10 cellular contexts compared by ENCODE assay signal in genomic region chr20:33914871-33915270, GRCh38.
DNase-seq lines count a peak whose midpoint lies in the region; ATAC-seq, FAIRE-seq and TF ChIP-seq lines count a peak whose summit lies in the region.
"Had no signal": no experiment of that assay in that cellular context is flagged by ENCODE, and none has a peak within 500 bp of the region (broad histone marks: within the 10 kb centered on the region; RNA-seq: fewer than 3 reads in every experiment).

No MANE protein-coding gene starts in this region.

- H2AFZ ChIP-seq in SK-N-SH (ENCODE audit: low read depth), result no peak overlapping the region
- H2AFZ ChIP-seq in GM12878 (ENCODE audit: control insufficient read depth, low read depth, low read length), result no peak overlapping the region

- H3K4me2 ChIP-seq in SK-N-SH (no peak overlapping the region), GM12878 (ENCODE audit: control insufficient read depth, insufficient read depth) (no peak overlapping the region)

- no peaks in the 10 kb centered on the region for H3K9me3 ChIP-seq in SK-N-SH
- no peaks in the 10 kb centered on the region for H3K9me3 ChIP-seq in GM12878 (replicated peaks; ENCODE audit: control insufficient read depth, insufficient read depth, low read length)

- SMC1A ChIA-PET in GM12878 (lab: Charles Lee; ENCODE audit: uncharacterized antibody, unreplicated experiment), result interaction anchor here (0.9 to 1.7 kb wide), 12 partner anchors 9 to 214 kb away, joined by 3 to 6 read pairs (median 4); no protein-coding TSS in a partner anchor

- TF ChIP-seq POLR2A in GM12878 (IDR thresholded peaks at IDR 0.05; ENCODE audit: low read depth, low read length), result no peak

- H3F3A ChIP-seq in SK-N-SH (replicated peaks; ENCODE audit: insufficient read depth), result no peaks in the 10 kb centered on the region

- ATAC-seq in GM12878 (peak; percentile 42; the same call in 2 of the 3 replicates), GM18511 (IDR thresholded peaks at IDR 0.05; ENCODE audit: unreplicated experiment) (no peak)

- H3K27ac ChIP-seq in SK-N-SH (ENCODE audit: low read depth in 2 of 2, low read length in 1 of 2) (no peak overlapping the region), GM12878 (ENCODE audit: control insufficient read depth, insufficient read depth) (no peak overlapping the region), dorsolateral prefrontal cortex (no peak overlapping the region)
- H3K27ac ChIP-seq: 22Rv1, SK-N-MC had no signal

- H3K9me2 ChIP-seq in SK-N-SH, result no peaks in the 10 kb centered on the region

- no peak overlapping the region for H3K9ac ChIP-seq in SK-N-SH
- no peak overlapping the region for H3K9ac ChIP-seq in GM12878 (ENCODE audit: control insufficient read depth, insufficient read depth, low read length)

- DNase-seq in DMS79 treated with DMSO at 0.1 percent for 48 hours (lab: John Stamatoyannopoulos, UW) (peak; percentile 5), DMS79 (lab: John Stamatoyannopoulos, UW) (no peak), SK-N-SH (no peak), GM12878 (ENCODE audit: low read depth, low spot score) (no peak), dorsolateral prefrontal cortex (no peak), GM19239 (ENCODE audit: insufficient read length, low spot score) (no peak)
- DNase-seq in stimulated activated CD4-positive, alpha-beta T cell treated with anti-CD3 and anti-CD28 coated beads, TNF-alpha, amount 100 ng/mL, for 1 hour (ENCODE audit: low read depth in 3 of 3, low spot score in 1 of 3), result peak in 2 of 3 donors; percentile 6 to 8

- H3K27me3 ChIP-seq in SK-N-SH (ENCODE audit: insufficient read depth) (no peaks in the 10 kb centered on the region; the same call in 1 of the 2 replicates), GM12878 (replicated peaks in 1 of 2; ENCODE audit: control insufficient read depth in 2 of 2, insufficient read depth in 2 of 2, low read length in 1 of 2) (no peaks in the 10 kb centered on the region), dorsolateral prefrontal cortex (no peaks in the 10 kb centered on the region)

- TF ChIP-seq CTCF in SK-N-SH (IDR thresholded peaks at IDR 0.05), result no peak; the same call in 1 of the 2 replicates
- 0 out of 6 replicates have a peak, but pooled peaks of 1 of the 3 experiments have one; percentile 2 for TF ChIP-seq CTCF in GM12878 (IDR thresholded peaks at IDR 0.05 in 2 of 3, conservative IDR thresholded peaks at IDR 0.05 in 1 of 3; ENCODE audit: control insufficient read depth in 2 of 3, extremely low read depth in 1 of 3, insufficient read depth in 1 of 3, low read depth in 3 of 3, low read length in 3 of 3)
- no peak for TF ChIP-seq CTCF in dorsolateral prefrontal cortex (IDR thresholded peaks at IDR 0.05 in 54 of 56, conservative IDR thresholded peaks at IDR 0.05 in 2 of 56; ENCODE audit: low read depth in 1 of 56, partially characterized antibody in 56 of 56)

- TF ChIP-seq EP300 in SK-N-SH (IDR thresholded peaks at IDR 0.05; ENCODE audit: borderline replicate concordance in 1 of 2, low read depth in 1 of 2, low read length in 1 of 2) (peak in 1 of 2 experiments; percentile 22; a peak in 1 of 4 replicates), GM12878 (IDR thresholded peaks at IDR 0.05; ENCODE audit: borderline replicate concordance in 1 of 2, control insufficient read depth in 1 of 2, low read depth in 2 of 2, low read length in 2 of 2) (no peak)

- in situ Hi-C loops in GM12878 (cut with MboI), result no loop called here

- H3K79me2 ChIP-seq in SK-N-SH (ENCODE audit: insufficient read depth) (no peaks in the 10 kb centered on the region), GM12878 (ENCODE audit: control insufficient read depth, insufficient read depth, low read length) (no peaks in the 10 kb centered on the region)

- no peak for FAIRE-seq in GM12878 (lab: Jason Lieb, UNC)
- FAIRE-seq in GM19239 (lab: Jason Lieb, UNC), result no peak

- H3K36me3 ChIP-seq in SK-N-SH (replicated peaks in 1 of 2; ENCODE audit: control insufficient read depth in 1 of 2, insufficient read depth in 2 of 2, low read length in 1 of 2) (no peaks in the 10 kb centered on the region), GM12878 (ENCODE audit: control insufficient read depth in 2 of 2, insufficient read depth in 2 of 2, low read length in 1 of 2) (no peaks in the 10 kb centered on the region)

- RAD21 ChIA-PET in GM12878 (lab: Charles Lee; ENCODE audit: unreplicated experiment), result interaction anchor here (0.9 to 2.7 kb wide), 7 partner anchors 9 to 215 kb away, joined by 3 to 9 read pairs (median 5); no protein-coding TSS in a partner anchor

- CTCF ChIA-PET in SK-N-SH (lab: Yijun Ruan, JAX) (interaction anchor here (1.0 to 1.5 kb wide), 6 partner anchors 15 to 154 kb away, joined by 3 to 5 read pairs (median 4); no protein-coding TSS in a partner anchor), GM12878 (lab: Yijun Ruan, JAX) (interaction anchor here (0.6 to 6.1 kb wide), 23 partner anchors 8 to 220 kb away, joined by 3 to 43 read pairs (median 4); no protein-coding TSS in a partner anchor)

- intact Hi-C loops in GM12878 (cut with micrococcal nuclease; ENCODE audit: unreplicated experiment), result loop anchor here (5.0 kb wide), 3 partner anchors 53 to 212 kb away; no protein-coding TSS in a partner anchor
- intact Hi-C loops in dorsolateral prefrontal cortex (cut with DNase I), result no loop called here

- WGBS in SK-N-SH (ENCODE audit: low lambda C conversion rate), result 34% methylated on average over 2 of the region's 2 CpGs
- 65% methylated on average over 2 of the region's 2 CpGs for WGBS in GM12878 (ENCODE audit: insufficient coverage, insufficient replicate concordance, low lambda C conversion rate, missing lambda C conversion rate)

- no TSS peak for BruUV-seq in GM12878 (replicated peaks; lab: Mats Ljungman, UMichigan)

- H3K4me3 ChIP-seq in SK-N-SH (ENCODE audit: low read depth in 2 of 2, low read length in 1 of 2) (no peak overlapping the region), GM12878 (no peak overlapping the region), dorsolateral prefrontal cortex (no peak overlapping the region)
- H3K4me3 ChIP-seq: SK-N-MC had no signal

- H3K4me1 ChIP-seq in SK-N-SH (ENCODE audit: control insufficient read depth in 1 of 2, insufficient read depth in 2 of 2, low read depth in 1 of 2, low read length in 1 of 2) (peaks cover 2 to 3% of the 10 kb centered on the region in 2 experiments; a peak in 2 of 4 replicates), GM12878 (ENCODE audit: control insufficient read depth, insufficient read depth, low read length) (peaks cover 16% of the 10 kb centered on the region)

- POLR2A ChIA-PET in SK-N-SH (lab: Yijun Ruan, JAX), result no interaction called here
- POLR2A ChIA-PET in GM12878 (lab: Charles Lee), result interaction anchor here (0.5 to 0.6 kb wide), 2 partner anchors 12 to 81 kb away, joined by 3 to 5 read pairs; no protein-coding TSS in a partner anchor

- H4K20me1 ChIP-seq in SK-N-SH (ENCODE audit: insufficient read depth) (no peaks in the 10 kb centered on the region), GM12878 (ENCODE audit: control insufficient read depth, insufficient read depth) (no peaks in the 10 kb centered on the region)

- TF ChIP-seq RAD21 in SK-N-SH (IDR thresholded peaks at IDR 0.05; ENCODE audit: low read length) (no peak), GM12878 (IDR thresholded peaks at IDR 0.05; ENCODE audit: insufficient read depth, low read depth, low read length) (0 out of 2 replicates have a peak, but pooled peaks have one; percentile 16)

TF ChIP-seq in SK-N-SH, 30 proteins besides CTCF, POLR2A, EP300 and RAD21 (continues in another document):
- TF ChIP-seq YY1 (IDR thresholded peaks at IDR 0.05; ENCODE audit: low read depth) (no peak), MEF2A (IDR thresholded peaks at IDR 0.05; ENCODE audit: borderline replicate concordance, low read depth) (no peak), RFX5 (IDR thresholded peaks at IDR 0.05; ENCODE audit: low read length) (no peak), FOXJ3 (CRISPR knock-in tag; IDR thresholded peaks at IDR 0.05) (no peak), FOXM1 (IDR thresholded peaks at IDR 0.05; ENCODE audit: low read depth) (no peak), TEAD4 (IDR thresholded peaks at IDR 0.05; ENCODE audit: borderline replicate concordance, insufficient read depth) (no peak)
- TF ChIP-seq, protein P1, sequence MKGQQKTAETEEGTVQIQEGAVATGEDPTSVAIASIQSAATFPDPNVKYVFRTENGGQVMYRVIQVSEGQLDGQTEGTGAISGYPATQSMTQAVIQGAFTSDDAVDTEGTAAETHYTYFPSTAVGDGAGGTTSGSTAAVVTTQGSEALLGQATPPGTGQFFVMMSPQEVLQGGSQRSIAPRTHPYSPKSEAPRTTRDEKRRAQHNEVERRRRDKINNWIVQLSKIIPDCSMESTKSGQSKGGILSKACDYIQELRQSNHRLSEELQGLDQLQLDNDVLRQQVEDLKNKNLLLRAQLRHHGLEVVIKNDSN (IDR thresholded peaks at IDR 0.05; ENCODE audit: borderline replicate concordance, low read depth), result no peak

TF ChIP-seq in GM12878, 131 proteins besides CTCF, POLR2A, EP300 and RAD21:
- TF ChIP-seq TCF7 (IDR thresholded peaks at IDR 0.05; ENCODE audit: borderline replicate concordance) (peak; percentile 79), CREB1 (IDR thresholded peaks at IDR 0.05; ENCODE audit: low read depth) (0 out of 2 replicates have a peak, but pooled peaks have one; percentile 15)
- TF ChIP-seq, protein P2, sequence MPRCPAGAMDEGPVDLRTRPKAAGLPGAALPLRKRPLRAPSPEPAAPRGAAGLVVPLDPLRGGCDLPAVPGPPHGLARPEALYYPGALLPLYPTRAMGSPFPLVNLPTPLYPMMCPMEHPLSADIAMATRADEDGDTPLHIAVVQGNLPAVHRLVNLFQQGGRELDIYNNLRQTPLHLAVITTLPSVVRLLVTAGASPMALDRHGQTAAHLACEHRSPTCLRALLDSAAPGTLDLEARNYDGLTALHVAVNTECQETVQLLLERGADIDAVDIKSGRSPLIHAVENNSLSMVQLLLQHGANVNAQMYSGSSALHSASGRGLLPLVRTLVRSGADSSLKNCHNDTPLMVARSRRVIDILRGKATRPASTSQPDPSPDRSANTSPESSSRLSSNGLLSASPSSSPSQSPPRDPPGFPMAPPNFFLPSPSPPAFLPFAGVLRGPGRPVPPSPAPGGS (IDR thresholded peaks at IDR 0.05; ENCODE audit: borderline replicate concordance, insufficient read depth, low read depth, low read length, poor library complexity, severe bottlenecking), result no peak

Comparison
In these comparisons a context has a peak if more than half of its experiments do, and no peak if none do; other contexts are left out.
1. DNase-seq: peak in DMS79 treated with DMSO at 0.1 percent for 48 hours (single experiment) and stimulated activated CD4-positive, alpha-beta T cell treated with anti-CD3 and anti-CD28 coated beads, TNF-alpha, amount 100 ng/mL, for 1 hour (2 of 3); none in DMS79 (single experiment), SK-N-SH (single experiment), GM12878 (single experiment), dorsolateral prefrontal cortex (0 of 10) and GM19239 (single experiment).